Comparison of ENCODE assay signal across 21 cellular contexts in genomic region chr6:131103869-131104268, GRCh38.
"Had no signal": no experiment of that assay in that cellular context is flagged by ENCODE, and none has a peak within 500 bp of the region (broad histone marks: within the 10 kb centered on the region; RNA-seq: fewer than 3 reads in every experiment).

No MANE protein-coding gene starts in this region.

- H3K4me3 ChIP-seq: adrenal gland, coronary artery, esophagus squamous epithelium, gastroesophageal sphincter, heart left ventricle, prostate gland, spleen, tibial artery had no signal

- H3K9me3 ChIP-seq: adrenal gland, esophagus squamous epithelium, gastroesophageal sphincter, prostate gland, tibial artery had no signal

- H3K4me1 ChIP-seq: esophagus squamous epithelium, gastroesophageal sphincter, heart left ventricle, prostate gland, tibial artery had no signal

- ATAC-seq: activated CD4-positive, alpha-beta T cell treated with anti-CD3 and anti-CD28 coated beads for 36 hours; activated T-cell treated with anti-CD3 and anti-CD28 coated beads, Interleukin-2, amount 50 U/mL, for 4 hours; gastroesophageal sphincter; heart left ventricle; T-cell had no signal

- H3K36me3 ChIP-seq: adrenal gland, esophagus squamous epithelium, gastroesophageal sphincter, heart left ventricle, prostate gland, spleen, tibial artery had no signal

- H3K27me3 ChIP-seq: adrenal gland, gastroesophageal sphincter, heart left ventricle, spleen, tibial artery had no signal

- FAIRE-seq: islet of Langerhans, TTC549 had no signal

- DNase-seq: activated B cell treated with CpG ODN at 0.5 μM for 24 hours; activated CD4-positive, alpha-beta T cell treated with anti-CD3 and anti-CD28 coated beads for 36 hours; activated CD4-positive, alpha-beta T cell treated with anti-CD3 and anti-CD28 coated beads, Interleukin-2, amount 50 U/mL, for 48 hours; activated CD8-positive, alpha-beta memory T cell treated with anti-CD3 and anti-CD28 coated beads, Interleukin-2, amount 50 U/mL, for 48 hours; activated naive CD4-positive, alpha-beta T cell; activated T-cell treated with anti-CD3 and anti-CD28 coated beads, Interleukin-2, amount 50 U/mL, for 4 hours; adrenal gland; cerebellar nuclear complex; esophagus squamous epithelium; heart left ventricle; occipital lobe; spleen; stimulated activated CD4-positive, alpha-beta T cell treated with anti-CD3 and anti-CD28 coated beads, Interleukin-4, amount 100 ng/mL, for 24 hours; substantia nigra; T-cell; tibial artery had no signal

- H3K27ac ChIP-seq: adrenal gland, coronary artery, esophagus squamous epithelium, gastroesophageal sphincter, heart left ventricle, prostate gland, spleen, tibial artery had no signal
